In genomic region chr14:91509878-91510170, GRCh38 we compare ENCODE assay signal across 8 cellular contexts. TPM values are rescaled to one million over a fixed set of nuclear protein-coding genes. Genes with fewer than 3 reads are reported as not detected.
A peak's percentile ranks its signal among the peaks of the same experiment; 100 is the strongest.
DNase-seq lines count a peak whose midpoint lies in the region; ATAC-seq and TF ChIP-seq lines count a peak whose summit lies in the region.

No MANE protein-coding gene starts in this region.

- no peak for TF ChIP-seq POLR2A in ovary (IDR thresholded peaks at IDR 0.05)

- peak; percentile 44 to 50 for ATAC-seq in activated T-cell treated with anti-CD3 and anti-CD28 coated beads, Interleukin-2, amount 50 U/mL, for 72 hours (replicated peaks in 1 of 2)
- peak; percentile 26 for ATAC-seq in HG02970 (IDR thresholded peaks at IDR 0.05; ENCODE audit: low FRiP score, unreplicated experiment)

- peak overlapping the region; percentile 60 for H2AFZ ChIP-seq in fibroblast of lung (ENCODE audit: low read length)

- no peaks in the 10 kb centered on the region for H3K9me3 Mint-ChIP-seq in activated T-cell treated with anti-CD3 and anti-CD28 coated beads, Interleukin-2, amount 50 U/mL, for 72 hours

- peaks cover 11 to 27% of the 10 kb centered on the region in 2 donors for H3K36me3 Mint-ChIP-seq in activated T-cell treated with anti-CD3 and anti-CD28 coated beads, Interleukin-2, amount 50 U/mL, for 72 hours (ENCODE audit: insufficient read depth in 2 of 2)

- H3K4me1 ChIP-seq in SJSA1 (replicated peaks), result peaks cover 8% of the 10 kb centered on the region
- H3K4me1 ChIP-seq in fibroblast of lung (ENCODE audit: control insufficient read depth, extremely low read depth, insufficient read depth, low read length), result no peaks in the 10 kb centered on the region
- H3K4me1 ChIP-seq in ovary (ENCODE audit: insufficient read depth), result peaks cover 9% of the 10 kb centered on the region

- DNase-seq in activated T-cell treated with anti-CD3 and anti-CD28 coated beads, Interleukin-2, amount 50 U/mL, for 72 hours, result peak in 1 of 2 donors; percentile 75
- DNase-seq in activated T-cell treated with anti-CD3 and anti-CD28 coated beads for 4 hours, result no peak
- DNase-seq in SJSA1 (ENCODE audit: low read depth in 1 of 2, low spot score in 2 of 2), result no peak
- no peak for DNase-seq in fibroblast of lung (ENCODE audit: low read depth in 2 of 2)
- DNase-seq in ovary, result no peak
- DNase-seq in NCI-H1930 (lab: John Stamatoyannopoulos, UW), result no peak
- no peak for DNase-seq in epidermal melanocyte (ENCODE audit: insufficient read length, low spot score)

- peak overlapping the region; percentile 100 for H3K27ac Mint-ChIP-seq in activated T-cell treated with anti-CD3 and anti-CD28 coated beads, Interleukin-2, amount 50 U/mL, for 72 hours

- no peaks in the 10 kb centered on the region for H3K9me3 ChIP-seq in SJSA1 (replicated peaks)
- no peaks in the 10 kb centered on the region for H3K9me3 ChIP-seq in fibroblast of lung (ENCODE audit: control insufficient read depth, insufficient read depth, low read depth, low read length)
- no peaks in the 10 kb centered on the region for H3K9me3 ChIP-seq in ovary

- peak overlapping the region; percentile 92 to 99 for H3K4me3 Mint-ChIP-seq in activated T-cell treated with anti-CD3 and anti-CD28 coated beads, Interleukin-2, amount 50 U/mL, for 72 hours

- peaks cover 5% of the 10 kb centered on the region for H4K20me1 ChIP-seq in fibroblast of lung (ENCODE audit: control insufficient read depth, extremely low read depth, insufficient read depth, low read length)

- no peak overlapping the region for H3K4me2 ChIP-seq in fibroblast of lung (ENCODE audit: extremely low read depth, insufficient read depth, low read length)

- no peak for TF ChIP-seq EP300 in ovary (IDR thresholded peaks at IDR 0.05)

- H3K4me3 ChIP-seq in SJSA1 (peak overlapping the region; percentile 78), fibroblast of lung (replicated peaks in 1 of 4; ENCODE audit: control extremely low read depth in 1 of 4, insufficient read depth in 1 of 4, low read depth in 3 of 4, low read length in 4 of 4) (peak overlapping the region; percentile 60 to 99 (median 92)), ovary (peak overlapping the region; percentile 86)

- H3K36me3 ChIP-seq in SJSA1 (peaks cover 31% of the 10 kb centered on the region), fibroblast of lung (ENCODE audit: control insufficient read depth, insufficient read depth, low read length) (peaks cover 4% of the 10 kb centered on the region), ovary (no peaks in the 10 kb centered on the region)

- no peak for TF ChIP-seq CTCF in fibroblast of lung (conservative IDR thresholded peaks at IDR 0.05 in 1 of 2, IDR thresholded peaks at IDR 0.05 in 1 of 2; ENCODE audit: low read depth in 1 of 2, low read length in 2 of 2)
- TF ChIP-seq CTCF in ovary (IDR thresholded peaks at IDR 0.05), result no peak

- peak overlapping the region; percentile 98 for H3K9ac ChIP-seq in fibroblast of lung (ENCODE audit: insufficient read depth, low read length)

- H3K27ac ChIP-seq in SJSA1 (peak overlapping the region; percentile 97), fibroblast of lung (ENCODE audit: insufficient read depth, low read length) (peak overlapping the region; percentile 94), ovary (peak overlapping the region; percentile 94 to 97)

- intact Hi-C loops in ovary (cut with DNase I), result loop anchor here in 1 of 4 donors (10.0 kb wide), 1 partner anchor 595 kb away; the partner anchor contains the start of gene ATXN3

- 0% methylated on average over 34 of the region's 34 CpGs for WGBS in ovary, 3 donors

- H3K27me3 Mint-ChIP-seq in activated T-cell treated with anti-CD3 and anti-CD28 coated beads, Interleukin-2, amount 50 U/mL, for 72 hours (ENCODE audit: low read depth), result no peaks in the 10 kb centered on the region

- H3K4me1 Mint-ChIP-seq in activated T-cell treated with anti-CD3 and anti-CD28 coated beads, Interleukin-2, amount 50 U/mL, for 72 hours (ENCODE audit: low read depth), result peaks cover 29% of the 10 kb centered on the region

- peaks cover 46% of the 10 kb centered on the region for H3K79me2 ChIP-seq in fibroblast of lung (ENCODE audit: control insufficient read depth, insufficient read depth, low read length)

- H3K27me3 ChIP-seq in SJSA1 (replicated peaks) (no peaks in the 10 kb centered on the region), fibroblast of lung (ENCODE audit: control insufficient read depth, insufficient read depth, low read length) (no peaks in the 10 kb centered on the region), ovary (no peaks in the 10 kb centered on the region)

RNA-seq across cellular contexts. Expression of gene PPP4R3A, which starts 0.3 kb away (rescaled TPM):
- 100 to 1,000 TPM; 131 to 147 TPM for total RNA-seq in activated T-cell treated with anti-CD3 and anti-CD28 coated beads, Interleukin-2, amount 50 U/mL, for 72 hours
- 34.6 and 61.8 TPM in 2 replicates for total RNA-seq in SJSA1 (2014; rRNA removed; shearing (Covaris generic))
- total RNA-seq in fibroblast of lung, result 77.8 and 88.0 TPM in 2 replicates
- 40.3 and 47.0 TPM in 2 replicates for polyA plus RNA-seq in fibroblast of lung
- polyA plus RNA-seq in fibroblast of lung (2012), result 29.8 and 33.9 TPM in 2 replicates
- 5.8 and 6.6 TPM in 2 replicates for polyA minus RNA-seq in fibroblast of lung (ENCODE audit: low replicate concordance)
- 10 to 100 TPM; 59.5 to 86.3 (median 74.7) TPM for total RNA-seq in ovary
- polyA plus RNA-seq in ovary, result 10 to 100 TPM; 50.0 to 50.3 TPM
